Comparison of ENCODE assay signal across 22 cellular contexts in the genomic region with DNA sequence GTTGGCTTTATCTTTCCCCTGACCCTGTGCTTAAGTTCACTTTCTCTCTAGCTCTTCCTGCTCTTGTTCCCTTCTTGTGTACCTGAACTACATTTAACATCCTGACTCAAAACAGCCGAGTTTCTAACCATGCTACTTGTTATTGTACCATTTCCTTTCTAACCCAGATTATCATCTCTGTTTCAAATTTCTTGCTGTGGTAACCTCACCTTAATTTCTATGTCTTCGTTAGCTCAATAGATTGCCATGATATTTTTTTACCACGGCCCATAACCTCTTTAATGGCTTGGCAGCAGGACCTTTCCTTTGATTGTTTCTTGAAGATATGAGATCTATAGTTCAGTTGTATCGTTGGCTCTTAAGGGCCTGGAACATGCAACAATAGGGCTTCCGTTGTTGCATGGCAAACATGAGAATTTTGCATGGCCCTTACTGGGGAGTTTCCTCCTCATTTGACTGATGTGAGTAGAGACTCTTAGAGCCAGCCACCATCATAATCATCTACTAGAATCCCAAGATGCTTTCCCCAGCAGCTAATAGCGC. TPM values are rescaled to one million over a fixed set of nuclear protein-coding genes. Genes with fewer than 3 reads are reported as not detected.
DNase-seq lines count a peak whose midpoint lies in the region; ATAC-seq and TF ChIP-seq lines count a peak whose summit lies in the region.
"Had no signal": no experiment of that assay in that cellular context is flagged by ENCODE, and none has a peak within 500 bp of the region (broad histone marks: within the 10 kb centered on the region; RNA-seq: fewer than 3 reads in every experiment).

No MANE protein-coding gene starts in this region.

- CTCF ChIA-PET in CD8-positive, alpha-beta memory T cell (lab: Charles Lee), result no interaction called here
- CTCF ChIA-PET in activated CD8-positive, alpha-beta T cell treated with anti-CD3 and anti-CD28 coated beads, Interleukin-2, amount 10 ng/mL, durations not matched to agents 7 days and 5 days (lab: Charles Lee), result interaction anchor here (1.2 to 1.4 kb wide), 2 partner anchors 10 to 11 kb away, joined by 3 to 6 read pairs; a partner anchor contains a TSS

- TF ChIP-seq CTCF in left ventricle myocardium inferior (IDR thresholded peaks at IDR 0.05; ENCODE audit: borderline replicate concordance) (no peak), CD14-positive monocyte (IDR thresholded peaks at IDR 0.05) (no peak)

- H3K4me3 ChIP-seq in CD8-positive, alpha-beta memory T cell (ENCODE audit: low read length), result no peak overlapping the region
- no peak overlapping the region for H3K4me3 ChIP-seq in left ventricle myocardium inferior
- H3K4me3 ChIP-seq: tibial nerve had no signal

- H3K9me3 ChIP-seq in CD8-positive, alpha-beta memory T cell (ENCODE audit: low read length), result no peaks in the 10 kb centered on the region
- H3K9me3 ChIP-seq in left ventricle myocardium inferior (replicated peaks), result no peaks in the 10 kb centered on the region
- H3K9me3 ChIP-seq: tibial nerve had no signal

- peak in 1 of 2 donors; percentile 20 for DNase-seq in activated T-cell treated with anti-CD3 and anti-CD28 coated beads, Interleukin-2, amount 50 U/mL, for 72 hours
- no peak for DNase-seq in activated T-cell treated with anti-CD3 and anti-CD28 coated beads, Interleukin-2, amount 50 U/mL, for 48 hours
- peak in 1 of 5 donors; percentile 1 for DNase-seq in CD8-positive, alpha-beta memory T cell
- no peak for DNase-seq in activated CD8-positive, alpha-beta T cell treated with anti-CD3 and anti-CD28 coated beads, Interleukin-2, amount 10 ng/mL, durations not matched to agents 7 days and 5 days
- DNase-seq in left ventricle myocardium inferior, result no peak
- DNase-seq in NCI-H226, result no peak
- no peak for DNase-seq in CD14-positive monocyte (ENCODE audit: low spot score)
- DNase-seq in Kasumi-1 (lab: John Stamatoyannopoulos, UW), result no peak
- DNase-seq: activated CD4-positive, alpha-beta T cell treated with anti-CD3 and anti-CD28 coated beads for 48 hours; aorta; cerebellar nuclear complex; DMS53; effector CD8-positive, alpha-beta T cell; left cardiac atrium; NCI-H1417 treated with DMSO at 0.1 percent for 48 hours; NCI-H2107; NCI-H510A treated with DMSO at 0.1 percent for 48 hours; stimulated activated CD4-positive, alpha-beta T cell treated with anti-CD3 and anti-CD28 coated beads, Interleukin-2, amount 100 ng/mL, for 24 hours had no signal

- peaks cover 0 to 4% of the 10 kb centered on the region in 2 donors for H3K9me3 Mint-ChIP-seq in activated T-cell treated with anti-CD3 and anti-CD28 coated beads, Interleukin-2, amount 50 U/mL, for 72 hours
- no peaks in the 10 kb centered on the region for H3K9me3 Mint-ChIP-seq in CD8-positive, alpha-beta memory T cell
- H3K9me3 Mint-ChIP-seq in activated CD8-positive, alpha-beta T cell treated with anti-CD3 and anti-CD28 coated beads, Interleukin-2, amount 10 ng/mL, durations not matched to agents 7 days and 5 days (ENCODE audit: insufficient read depth), result no peaks in the 10 kb centered on the region
- H3K9me3 Mint-ChIP-seq in CD14-positive monocyte, result peaks cover 0 to 5% (median 0%) of the 10 kb centered on the region in 7 donors
- H3K9me3 Mint-ChIP-seq: IgD-negative memory B cell, mesothelial cell of epicardium, neural crest cell had no signal

- no peak overlapping the region for H3K27ac ChIP-seq in CD8-positive, alpha-beta memory T cell (ENCODE audit: low read depth, low read length)
- H3K27ac ChIP-seq in left ventricle myocardium inferior (replicated peaks), result peak overlapping the region; percentile 68
- H3K27ac ChIP-seq: tibial nerve had no signal

- POLR2A ChIA-PET in CD8-positive, alpha-beta memory T cell (lab: Charles Lee), result interaction anchor here (0.6 kb wide), 2 partner anchors 11 to 246 kb away, joined by 3 read pairs; a partner anchor contains a TSS
- POLR2A ChIA-PET in activated CD8-positive, alpha-beta T cell treated with anti-CD3 and anti-CD28 coated beads, Interleukin-2, amount 10 ng/mL, durations not matched to agents 7 days and 5 days (lab: Charles Lee), result interaction anchor here (0.7 to 1.0 kb wide), 3 partner anchors 10 to 250 kb away, joined by 3 to 5 read pairs (median 5); a partner anchor contains a TSS

- H3K36me3 Mint-ChIP-seq in activated T-cell treated with anti-CD3 and anti-CD28 coated beads, Interleukin-2, amount 50 U/mL, for 72 hours (ENCODE audit: insufficient read depth in 2 of 2), result peaks cover 14 to 21% of the 10 kb centered on the region in 2 donors
- H3K36me3 Mint-ChIP-seq in CD8-positive, alpha-beta memory T cell, result peaks cover 13 to 71% (median 24%) of the 10 kb centered on the region in 3 donors
- H3K36me3 Mint-ChIP-seq in activated CD8-positive, alpha-beta T cell treated with anti-CD3 and anti-CD28 coated beads, Interleukin-2, amount 10 ng/mL, durations not matched to agents 7 days and 5 days (ENCODE audit: low read depth), result peaks cover 33% of the 10 kb centered on the region
- peaks cover 15 to 28% of the 10 kb centered on the region in 2 donors for H3K36me3 Mint-ChIP-seq in CD14-positive monocyte

- H3K27me3 Mint-ChIP-seq in activated T-cell treated with anti-CD3 and anti-CD28 coated beads, Interleukin-2, amount 50 U/mL, for 72 hours (ENCODE audit: low read depth), result no peaks in the 10 kb centered on the region
- no peaks in the 10 kb centered on the region for H3K27me3 Mint-ChIP-seq in CD8-positive, alpha-beta memory T cell
- H3K27me3 Mint-ChIP-seq in activated CD8-positive, alpha-beta T cell treated with anti-CD3 and anti-CD28 coated beads, Interleukin-2, amount 10 ng/mL, durations not matched to agents 7 days and 5 days (ENCODE audit: low read depth), result no peaks in the 10 kb centered on the region
- H3K27me3 Mint-ChIP-seq in CD14-positive monocyte (ENCODE audit: low read depth in 3 of 3), result peaks cover 0 to 1% (median 0%) of the 10 kb centered on the region in 3 donors
- H3K27me3 Mint-ChIP-seq: IgD-negative memory B cell had no signal

- peaks cover 16% of the 10 kb centered on the region for H3K4me1 ChIP-seq in CD8-positive, alpha-beta memory T cell (ENCODE audit: insufficient read depth, low read length)
- no peaks in the 10 kb centered on the region for H3K4me1 ChIP-seq in left ventricle myocardium inferior
- H3K4me1 ChIP-seq: tibial nerve had no signal

- H3K4me1 Mint-ChIP-seq in activated T-cell treated with anti-CD3 and anti-CD28 coated beads, Interleukin-2, amount 50 U/mL, for 72 hours (ENCODE audit: low read depth), result peaks cover 17% of the 10 kb centered on the region
- peaks cover 8 to 19% (median 10%) of the 10 kb centered on the region in 3 donors for H3K4me1 Mint-ChIP-seq in CD8-positive, alpha-beta memory T cell
- peaks cover 10% of the 10 kb centered on the region for H3K4me1 Mint-ChIP-seq in activated CD8-positive, alpha-beta T cell treated with anti-CD3 and anti-CD28 coated beads, Interleukin-2, amount 10 ng/mL, durations not matched to agents 7 days and 5 days (ENCODE audit: low read depth)
- no peaks in the 10 kb centered on the region for H3K4me1 Mint-ChIP-seq in CD14-positive monocyte
- H3K4me1 Mint-ChIP-seq: mesothelial cell of epicardium had no signal

- intact Hi-C loops in left ventricle myocardium inferior (cut with micrococcal nuclease) (no loop called here), CD14-positive monocyte (cut with micrococcal nuclease) (no loop called here)

- ATAC-seq in activated T-cell treated with anti-CD3 and anti-CD28 coated beads, Interleukin-2, amount 50 U/mL, for 72 hours (replicated peaks in 1 of 2), result peak; percentile 89
- no peak for ATAC-seq in activated CD8-positive, alpha-beta T cell treated with anti-CD3 and anti-CD28 coated beads, Interleukin-2, amount 10 ng/mL, durations not matched to agents 7 days and 5 days

- H3K27me3 ChIP-seq in CD8-positive, alpha-beta memory T cell (ENCODE audit: insufficient read depth, low read length, poor library complexity, severe bottlenecking), result no peaks in the 10 kb centered on the region
- no peaks in the 10 kb centered on the region for H3K27me3 ChIP-seq in left ventricle myocardium inferior (ENCODE audit: low read depth)
- H3K27me3 ChIP-seq: tibial nerve had no signal

- H3K4me3 Mint-ChIP-seq in activated T-cell treated with anti-CD3 and anti-CD28 coated beads, Interleukin-2, amount 50 U/mL, for 72 hours, result peak overlapping the region; percentile 8 to 57
- H3K4me3 Mint-ChIP-seq in CD8-positive, alpha-beta memory T cell, result peak overlapping the region in 4 of 7 donors; percentile 2 to 57 (median 43)
- no peak overlapping the region for H3K4me3 Mint-ChIP-seq in activated CD8-positive, alpha-beta T cell treated with anti-CD3 and anti-CD28 coated beads, Interleukin-2, amount 10 ng/mL, durations not matched to agents 7 days and 5 days
- H3K4me3 Mint-ChIP-seq in CD14-positive monocyte, result no peak overlapping the region
- H3K4me3 Mint-ChIP-seq: IgD-negative memory B cell, mesothelial cell of epicardium, neural crest cell had no signal

- peak overlapping the region; percentile 70 for H3K27ac Mint-ChIP-seq in activated T-cell treated with anti-CD3 and anti-CD28 coated beads, Interleukin-2, amount 50 U/mL, for 72 hours
- peak overlapping the region; percentile 15 to 98 (median 70) for H3K27ac Mint-ChIP-seq in CD8-positive, alpha-beta memory T cell
- peak overlapping the region; percentile 44 for H3K27ac Mint-ChIP-seq in activated CD8-positive, alpha-beta T cell treated with anti-CD3 and anti-CD28 coated beads, Interleukin-2, amount 10 ng/mL, durations not matched to agents 7 days and 5 days
- no peak overlapping the region for H3K27ac Mint-ChIP-seq in CD14-positive monocyte
- H3K27ac Mint-ChIP-seq: IgD-negative memory B cell, mesothelial cell of epicardium had no signal

- H3K36me3 ChIP-seq in CD8-positive, alpha-beta memory T cell (ENCODE audit: insufficient read depth, low read length), result peaks cover under 1% of the 10 kb centered on the region
- peaks cover 57% of the 10 kb centered on the region for H3K36me3 ChIP-seq in left ventricle myocardium inferior

RNA-seq across cellular contexts. Expression of a gene that starts 11.1 kb away (rescaled TPM):
- total RNA-seq in activated T-cell treated with anti-CD3 and anti-CD28 coated beads, Interleukin-2, amount 50 U/mL, for 72 hours, result 10 to 100 TPM; 20.3 to 21.6 TPM
- 10 to 100 TPM; 27.6 TPM for total RNA-seq in CD8-positive, alpha-beta memory T cell
- 30.9 TPM for polyA plus RNA-seq in CD8-positive, alpha-beta memory T cell
- 10 to 100 TPM; 15.3 to 17.6 TPM for total RNA-seq in activated CD8-positive, alpha-beta T cell treated with anti-CD3 and anti-CD28 coated beads, Interleukin-2, amount 10 ng/mL, durations not matched to agents 7 days and 5 days
- 25.3 TPM for total RNA-seq in left ventricle myocardium inferior
- 1 to 10 TPM; 5.2 to 6.6 TPM for polyA plus RNA-seq in CD14-positive monocyte

Comparison
In these comparisons a context has a peak if more than half of its experiments do, and no peak if none do; other contexts are left out.
1. H3K27ac Mint-ChIP-seq: peak in activated T-cell treated with anti-CD3 and anti-CD28 coated beads, Interleukin-2, amount 50 U/mL, for 72 hours (single experiment), CD8-positive, alpha-beta memory T cell (8 of 8) and activated CD8-positive, alpha-beta T cell treated with anti-CD3 and anti-CD28 coated beads, Interleukin-2, amount 10 ng/mL, durations not matched to agents 7 days and 5 days (single experiment); none in CD14-positive monocyte (0 of 7).
2. H3K4me3 Mint-ChIP-seq: peak in activated T-cell treated with anti-CD3 and anti-CD28 coated beads, Interleukin-2, amount 50 U/mL, for 72 hours (2 of 2) and CD8-positive, alpha-beta memory T cell (4 of 7); none in activated CD8-positive, alpha-beta T cell treated with anti-CD3 and anti-CD28 coated beads, Interleukin-2, amount 10 ng/mL, durations not matched to agents 7 days and 5 days (single experiment) and CD14-positive monocyte (0 of 2).